In genomic region chr3:115100172-115100571, GRCh38 we compare ENCODE assay signal across 8 cellular contexts. TPM values are rescaled to one million over a fixed set of nuclear protein-coding genes. Genes with fewer than 3 reads are reported as not detected.
DNase-seq lines count a peak whose midpoint lies in the region; ATAC-seq and TF ChIP-seq lines count a peak whose summit lies in the region.

No MANE protein-coding gene starts in this region.

- H3K4me3 ChIP-seq in Loucy (ENCODE audit: low read length, poor library complexity, severe bottlenecking) (peak overlapping the region; percentile 72), esophagus squamous epithelium (peak overlapping the region; percentile 5 to 54 (median 34))

- peaks cover 3% of the 10 kb centered on the region for H3K36me3 Mint-ChIP-seq in T-helper 2 cell treated with Interferon-gamma antibody and Interleukin-4, amounts not matched to agents 5 μg/mL and 100 μg/mL, for 36 hours (ENCODE audit: low read depth)
- no peaks in the 10 kb centered on the region for H3K36me3 Mint-ChIP-seq in natural killer cell

- intact Hi-C loops in esophagus squamous epithelium (cut with DNase I): no loop called here
- intact Hi-C loops in natural killer cell (cut with micrococcal nuclease): loop anchor here (2.0 kb wide), 1 partner anchor 49 kb away; no protein-coding TSS in a partner anchor

- H3K4me1 ChIP-seq in Loucy (ENCODE audit: insufficient read depth, low read length, poor library complexity, severe bottlenecking) (peaks cover 39% of the 10 kb centered on the region), esophagus squamous epithelium (peaks cover 0 to 37% (median 13%) of the 10 kb centered on the region in 3 donors)

- H3K9me2 ChIP-seq in Loucy (replicated peaks; ENCODE audit: low read depth, low read length): no peaks in the 10 kb centered on the region

- peak overlapping the region; percentile 34 for H2AFZ ChIP-seq in Loucy (ENCODE audit: low read length)

- no peaks in the 10 kb centered on the region for H3K36me3 ChIP-seq in Loucy (ENCODE audit: insufficient read depth, low read length)
- peaks cover 0 to 12% (median 0%) of the 10 kb centered on the region in 3 donors for H3K36me3 ChIP-seq in esophagus squamous epithelium

- no peaks in the 10 kb centered on the region for H3F3A ChIP-seq in Loucy (ENCODE audit: low read depth)

- peaks cover 16% of the 10 kb centered on the region; the same call in 1 of the 2 replicates for H3K79me2 ChIP-seq in Loucy (ENCODE audit: insufficient read depth, low read length)

- peak overlapping the region; percentile 71 for H3K27ac Mint-ChIP-seq in T-helper 2 cell treated with Interferon-gamma antibody and Interleukin-4, amounts not matched to agents 5 μg/mL and 100 μg/mL, for 36 hours
- peak overlapping the region; percentile 62 to 86 for H3K27ac Mint-ChIP-seq in natural killer cell

- ATAC-seq in GM19463 (IDR thresholded peaks at IDR 0.05; ENCODE audit: unreplicated experiment): peak; percentile 68
- peak; percentile 59 to 67 (median 65) for ATAC-seq in natural killer cell
- ATAC-seq in GM19452 (IDR thresholded peaks at IDR 0.05; ENCODE audit: unreplicated experiment): no peak

- 0 to 15% methylated on average over 5 of the region's 5 CpGs for WGBS in esophagus squamous epithelium, 2 donors

- H4K20me1 ChIP-seq in Loucy (ENCODE audit: insufficient read depth, low read length, poor library complexity, severe bottlenecking): no peaks in the 10 kb centered on the region

- H3K27me3 ChIP-seq in Loucy (ENCODE audit: insufficient read depth, low read length, poor library complexity, severe bottlenecking) (no peaks in the 10 kb centered on the region), esophagus squamous epithelium (no peaks in the 10 kb centered on the region)

- H3K4me3 Mint-ChIP-seq in T-helper 2 cell treated with Interferon-gamma antibody and Interleukin-4, amounts not matched to agents 5 μg/mL and 100 μg/mL, for 36 hours: peak overlapping the region; percentile 80
- H3K4me3 Mint-ChIP-seq in natural killer cell: peak overlapping the region; percentile 76

- H3K9me3 ChIP-seq in Loucy (ENCODE audit: insufficient read depth, low read depth, low read length) (no peaks in the 10 kb centered on the region), esophagus squamous epithelium (no peaks in the 10 kb centered on the region)

- TF ChIP-seq CTCF in Loucy (conservative IDR thresholded peaks at IDR 0.05; ENCODE audit: low read length) (no peak), esophagus squamous epithelium (IDR thresholded peaks at IDR 0.05) (peak in 1 of 6 experiments; percentile 11), natural killer cell (IDR thresholded peaks at IDR 0.05) (no peak)

- DNase-seq in D341Med (ENCODE audit: low spot score): peak; percentile 10
- no peak for DNase-seq in T-helper 2 cell treated with Interferon-gamma antibody and Interleukin-4, amounts not matched to agents 5 μg/mL and 100 μg/mL, for 36 hours (ENCODE audit: low spot score)
- no peak for DNase-seq in esophagus squamous epithelium (lab: John Stamatoyannopoulos, UW)
- no peak for DNase-seq in natural killer cell
- no peak for DNase-seq in 8988T

- peaks cover 3% of the 10 kb centered on the region for H3K9me3 Mint-ChIP-seq in T-helper 2 cell treated with Interferon-gamma antibody and Interleukin-4, amounts not matched to agents 5 μg/mL and 100 μg/mL, for 36 hours
- H3K9me3 Mint-ChIP-seq in natural killer cell: no peaks in the 10 kb centered on the region

- peak overlapping the region; percentile 78 for H3K4me2 ChIP-seq in Loucy (ENCODE audit: low read depth, low read length, poor library complexity, severe bottlenecking)

- peak overlapping the region; percentile 21 to 69 (median 47) for H3K27ac ChIP-seq in esophagus squamous epithelium

- H3K4me1 Mint-ChIP-seq in T-helper 2 cell treated with Interferon-gamma antibody and Interleukin-4, amounts not matched to agents 5 μg/mL and 100 μg/mL, for 36 hours (ENCODE audit: low read depth): peaks cover 17% of the 10 kb centered on the region
- H3K4me1 Mint-ChIP-seq in natural killer cell: peaks cover 17 to 31% of the 10 kb centered on the region in 2 donors

- no peaks in the 10 kb centered on the region for H3K27me3 Mint-ChIP-seq in T-helper 2 cell treated with Interferon-gamma antibody and Interleukin-4, amounts not matched to agents 5 μg/mL and 100 μg/mL, for 36 hours (ENCODE audit: low read depth)
- H3K27me3 Mint-ChIP-seq in natural killer cell (ENCODE audit: low read depth in 2 of 2): no peaks in the 10 kb centered on the region

- H3K9ac ChIP-seq in Loucy (ENCODE audit: low read depth, low read length, poor library complexity, severe bottlenecking): peak overlapping the region; percentile 67

- no peak for TF ChIP-seq POLR2A in esophagus squamous epithelium (IDR thresholded peaks at IDR 0.05)

RNA-seq across cellular contexts. Expression of gene ZBTB20, which starts 46.9 kb away (rescaled TPM):
- 10 to 100 TPM in 3 of 4 donors, 1 to 10 TPM in 1; 4.1 to 41.8 (median 11.6) TPM for total RNA-seq in esophagus squamous epithelium
- 10 to 100 TPM; 52.7 to 58.3 (median 55.9) TPM for total RNA-seq in natural killer cell
